ENCODE assay signal across 21 cellular contexts in genomic region chr7:82477733-82478515, GRCh38. TPM values are rescaled to one million over a fixed set of nuclear protein-coding genes. Genes with fewer than 3 reads are reported as not detected.
"Had no signal": no experiment of that assay in that cellular context is flagged by ENCODE, and none has a peak within 500 bp of the region (broad histone marks: within the 10 kb centered on the region; RNA-seq: fewer than 3 reads in every experiment).

No MANE protein-coding gene starts in this region.

- H3K4me3 ChIP-seq: esophagus squamous epithelium, hepatocyte, pancreas, thyroid gland had no signal

- H3K9me3 ChIP-seq: esophagus squamous epithelium, pancreas, thyroid gland had no signal

- H3K27ac ChIP-seq: esophagus squamous epithelium, hepatocyte, pancreas, thyroid gland had no signal

- H3K4me1 ChIP-seq: esophagus squamous epithelium, pancreas, thyroid gland had no signal

- H3K27me3 Mint-ChIP-seq: activated CD4-positive, alpha-beta memory T cell treated with anti-CD3 and anti-CD28 coated beads, Interleukin-2, amount 10 ng/mL, durations not matched to agents 7 days and 5 days; activated CD8-positive, alpha-beta memory T cell treated with anti-CD3 and anti-CD28 coated beads, Interleukin-2, amount 10 ng/mL, durations not matched to agents 7 days and 5 days; activated naive CD8-positive, alpha-beta T cell treated with anti-CD3 and anti-CD28 coated beads for 36 hours had no signal

- H3K36me3 ChIP-seq: esophagus squamous epithelium, pancreas, thyroid gland had no signal

- H3K9me3 Mint-ChIP-seq: activated CD4-positive, alpha-beta memory T cell treated with anti-CD3 and anti-CD28 coated beads, Interleukin-2, amount 10 ng/mL, durations not matched to agents 7 days and 5 days; activated naive CD8-positive, alpha-beta T cell treated with anti-CD3 and anti-CD28 coated beads for 36 hours; naive thymus-derived CD8-positive, alpha-beta T cell had no signal

- H2AFZ ChIP-seq: hepatocyte had no signal

- H3K4me3 Mint-ChIP-seq: activated CD4-positive, alpha-beta memory T cell treated with anti-CD3 and anti-CD28 coated beads, Interleukin-2, amount 10 ng/mL, durations not matched to agents 7 days and 5 days; activated CD8-positive, alpha-beta memory T cell treated with anti-CD3 and anti-CD28 coated beads, Interleukin-2, amount 10 ng/mL, durations not matched to agents 7 days and 5 days; activated naive CD8-positive, alpha-beta T cell treated with anti-CD3 and anti-CD28 coated beads for 36 hours; naive thymus-derived CD8-positive, alpha-beta T cell had no signal

- H3K4me1 Mint-ChIP-seq: activated CD4-positive, alpha-beta memory T cell treated with anti-CD3 and anti-CD28 coated beads, Interleukin-2, amount 10 ng/mL, durations not matched to agents 7 days and 5 days; activated CD8-positive, alpha-beta memory T cell treated with anti-CD3 and anti-CD28 coated beads, Interleukin-2, amount 10 ng/mL, durations not matched to agents 7 days and 5 days; activated naive CD8-positive, alpha-beta T cell treated with anti-CD3 and anti-CD28 coated beads for 36 hours; naive thymus-derived CD8-positive, alpha-beta T cell had no signal

- H3K79me2 ChIP-seq: hepatocyte had no signal

- H3K27ac Mint-ChIP-seq: activated CD4-positive, alpha-beta memory T cell treated with anti-CD3 and anti-CD28 coated beads, Interleukin-2, amount 10 ng/mL, durations not matched to agents 7 days and 5 days; activated CD8-positive, alpha-beta memory T cell treated with anti-CD3 and anti-CD28 coated beads, Interleukin-2, amount 10 ng/mL, durations not matched to agents 7 days and 5 days; activated naive CD8-positive, alpha-beta T cell treated with anti-CD3 and anti-CD28 coated beads for 36 hours; naive thymus-derived CD8-positive, alpha-beta T cell had no signal

- H3K4me2 ChIP-seq: hepatocyte had no signal

- DNase-seq: activated CD4-positive, alpha-beta memory T cell treated with anti-CD3 and anti-CD28 coated beads, Interleukin-2, amount 10 ng/mL, durations not matched to agents 7 days and 5 days; activated CD4-positive, alpha-beta T cell treated with anti-CD3 and anti-CD28 coated beads for 48 hours; activated CD4-positive, CD25-positive, alpha-beta regulatory T cell; activated CD8-positive, alpha-beta memory T cell treated with anti-CD3 and anti-CD28 coated beads, Interleukin-2, amount 10 ng/mL, durations not matched to agents 7 days and 5 days; activated naive CD4-positive, alpha-beta T cell; activated naive CD8-positive, alpha-beta T cell treated with anti-CD3 and anti-CD28 coated beads for 36 hours; dermis blood vessel endothelial cell; effector memory CD4-positive, alpha-beta T cell; esophagus squamous epithelium; left cardiac atrium; mesendoderm; naive thymus-derived CD8-positive, alpha-beta T cell; pancreas; stimulated activated CD4-positive, alpha-beta T cell treated with anti-CD3 and anti-CD28 coated beads, Interleukin-12 subunit alpha, Interleukin-12 subunit beta, amount 100 ng/mL, for 4 hours; stimulated activated CD4-positive, alpha-beta T cell treated with anti-CD3 and anti-CD28 coated beads, Interleukin-1b, Interleukin-23, amount 100 ng/mL, for 48 hours; stimulated activated CD8-positive, alpha-beta memory T cell treated with anti-CD3 and anti-CD28 coated beads, Interleukin-4, amount 100 ng/mL, for 48 hours; stimulated activated naive CD4-positive, alpha-beta T cell treated with Interleukin-2 at 50 U/mL for 16 hours; T-helper 9 cell; thyroid gland had no signal

- H3K27me3 ChIP-seq: esophagus squamous epithelium, hepatocyte, pancreas, thyroid gland had no signal

- H3K36me3 Mint-ChIP-seq: activated CD8-positive, alpha-beta memory T cell treated with anti-CD3 and anti-CD28 coated beads, Interleukin-2, amount 10 ng/mL, durations not matched to agents 7 days and 5 days; activated naive CD8-positive, alpha-beta T cell treated with anti-CD3 and anti-CD28 coated beads for 36 hours; naive thymus-derived CD8-positive, alpha-beta T cell had no signal

- ATAC-seq: activated CD8-positive, alpha-beta memory T cell treated with anti-CD3 and anti-CD28 coated beads, Interleukin-2, amount 10 ng/mL, durations not matched to agents 7 days and 5 days; left cardiac atrium; naive thymus-derived CD8-positive, alpha-beta T cell; pancreas; sciatic nerve had no signal

RNA-seq across cellular contexts. Expression of gene CACNA2D1, which starts 34.3 kb away (rescaled TPM):
- total RNA-seq: activated CD4-positive, alpha-beta memory T cell treated with anti-CD3 and anti-CD28 coated beads, Interleukin-2, amount 10 ng/mL, durations not matched to agents 7 days and 5 days; activated naive CD8-positive, alpha-beta T cell treated with anti-CD3 and anti-CD28 coated beads for 36 hours; naive thymus-derived CD8-positive, alpha-beta T cell had no signal
- polyA plus RNA-seq: naive thymus-derived CD8-positive, alpha-beta T cell had no signal
